In the genomic region with DNA sequence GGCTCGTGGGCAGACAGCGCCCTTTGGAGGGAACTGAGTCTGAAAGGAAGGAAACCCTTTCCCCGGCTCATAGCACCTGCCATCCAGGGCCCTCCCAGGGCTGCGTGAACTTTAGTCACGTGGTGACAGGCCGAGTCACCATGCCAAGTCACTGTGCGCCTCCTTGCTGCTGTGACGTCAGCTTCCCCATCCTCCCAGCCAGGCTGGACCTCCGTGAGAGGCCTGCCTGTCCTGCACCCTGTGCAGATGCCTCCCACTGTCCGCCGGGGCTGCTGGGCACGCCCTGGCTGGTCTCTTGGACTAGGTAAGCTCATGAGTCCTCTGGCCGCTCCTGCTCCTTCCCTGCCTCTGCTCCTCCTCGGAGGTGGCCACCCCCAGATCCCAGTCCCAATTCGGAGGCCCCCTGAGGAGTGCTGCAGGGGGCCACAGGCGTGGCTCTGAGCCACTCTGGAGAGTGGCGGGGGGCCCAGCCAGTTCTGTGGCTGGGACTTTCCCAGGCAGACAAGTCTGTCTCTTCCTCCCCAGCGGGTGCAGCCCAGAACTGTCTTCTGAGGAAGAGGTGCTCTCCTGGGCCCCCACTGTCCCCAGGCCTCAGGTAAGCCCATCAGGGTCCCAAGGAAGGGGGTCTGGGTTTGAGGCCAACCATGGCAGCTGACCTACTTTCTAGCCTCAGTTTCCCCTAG, we compare ENCODE assay signal across 8 cellular contexts. TPM values are rescaled to one million over a fixed set of nuclear protein-coding genes. Genes with fewer than 3 reads are reported as not detected.
DNase-seq lines count a peak whose midpoint lies in the region; TF ChIP-seq lines count a peak whose summit lies in the region.
"Not testable (repeated sequence)": the region's sequence is repeated elsewhere in the genome, so short reads cannot be mapped to it uniquely, and the experiment has no call there.

No MANE protein-coding gene starts in this region.

- peaks cover 22% of the 10 kb centered on the region for H3K4me1 ChIP-seq in mononuclear cell (ENCODE audit: insufficient read depth, low read length)

- peak; percentile 57 for TF ChIP-seq POLR2A in GM19099 (IDR thresholded peaks at IDR 0.05; ENCODE audit: extremely low read depth, insufficient read length, low read depth)

- H3K79me2 ChIP-seq in SU-DHL-6 (ENCODE audit: insufficient read depth, low read length), result not testable (repeated sequence)

- peak overlapping the region; percentile 38 for H3K4me2 ChIP-seq in SU-DHL-6 (ENCODE audit: low read depth, low read length, poor library complexity, severe bottlenecking)

- peak overlapping the region; percentile 44 for H3K4me3 ChIP-seq in HL-60 (replicated peaks; ENCODE audit: insufficient read depth, low read length)
- not testable (repeated sequence) for H3K4me3 ChIP-seq in SU-DHL-6 (ENCODE audit: insufficient read depth, low read length, poor library complexity, severe bottlenecking)
- peak overlapping the region; percentile 23 for H3K4me3 ChIP-seq in mononuclear cell (ENCODE audit: low read length)

- not testable (repeated sequence) for H3F3A ChIP-seq in SU-DHL-6 (ENCODE audit: insufficient read depth)

- in situ Hi-C loops in Caki2 (cut with HindIII; ENCODE audit: low pct_unique_long_range_greater_than_20kb, low sequenced_read_pairs), result not testable (repeated sequence)

- H3K27me3 ChIP-seq in HL-60 (ENCODE audit: insufficient read depth, poor library complexity, severe bottlenecking); SU-DHL-6 (ENCODE audit: low read length); mononuclear cell (ENCODE audit: insufficient read depth, low read length): not testable (repeated sequence)

- not testable (repeated sequence) for H3K9me3 ChIP-seq in SU-DHL-6 (ENCODE audit: insufficient read depth, low read length); mononuclear cell (ENCODE audit: low read depth, low read length)

- DNase-seq in Caki2 (ENCODE audit: low read depth), result peak; percentile 91
- DNase-seq in HL-60 (ENCODE audit: low read depth in 1 of 2, low spot score in 1 of 2), result peak; percentile 74 to 91
- DNase-seq in activated CD8-positive, alpha-beta memory T cell treated with anti-CD3 and anti-CD28 coated beads, Interleukin-2, amount 50 U/mL, for 4 hours, result peak; percentile 48
- DNase-seq in dermis blood vessel endothelial cell, result peak; percentile 49
- peak; percentile 26 to 51 (median 34) for DNase-seq in stimulated activated CD4-positive, alpha-beta T cell treated with anti-CD3 and anti-CD28 coated beads, TNF-alpha, amount 100 ng/mL, for 4 hours (ENCODE audit: low read depth in 3 of 3)

- H3K27ac ChIP-seq in HL-60 (replicated peaks), result peak overlapping the region; percentile 84
- H3K27ac ChIP-seq in SU-DHL-6 (ENCODE audit: low read depth, low read length), result not testable (repeated sequence)

- not testable (repeated sequence) for TF ChIP-seq CTCF in HL-60 (IDR thresholded peaks at IDR 0.05; ENCODE audit: insufficient read depth, low read length); SU-DHL-6 (IDR thresholded peaks at IDR 0.05; ENCODE audit: insufficient read depth, low read length, poor library complexity, severe bottlenecking)

- H4K20me1 ChIP-seq in SU-DHL-6 (ENCODE audit: low read depth, low read length), result not testable (repeated sequence)

- peak overlapping the region; percentile 14; the same call in 1 of the 2 replicates for H3K9ac ChIP-seq in SU-DHL-6 (ENCODE audit: low read length)

- not testable (repeated sequence) for H3K36me3 ChIP-seq in SU-DHL-6 (ENCODE audit: low read length)

- not testable (repeated sequence) for H3K9me2 ChIP-seq in SU-DHL-6 (replicated peaks; ENCODE audit: insufficient read depth, low read length)

- peak overlapping the region; percentile 90 for H2AFZ ChIP-seq in SU-DHL-6 (ENCODE audit: low read depth, low read length, severe bottlenecking)

RNA-seq across cellular contexts. Expression of a gene that starts 4.6 kb away (rescaled TPM):
- 396 and 486 TPM in 2 replicates for total RNA-seq in Caki2 (2014; rRNA removed; shearing (Covaris generic); ENCODE audit: low replicate concordance)
- total RNA-seq in dermis blood vessel endothelial cell, result 2.2 and 2.6 TPM in 2 replicates
- 8.8 TPM for total RNA-seq in mononuclear cell

RNA-seq across cellular contexts. Expression of a gene that starts 14.7 kb away (rescaled TPM):
- total RNA-seq in Caki2 (2014; rRNA removed; shearing (Covaris generic); ENCODE audit: low replicate concordance), result 10.0 and 19.3 TPM in 2 replicates
- total RNA-seq in dermis blood vessel endothelial cell (3.4 and 6.3 TPM in 2 replicates), mononuclear cell (0.63 TPM)

RNA-seq across cellular contexts. Expression of a gene that starts 51.8 kb away (rescaled TPM):
- total RNA-seq in Caki2 (2014; rRNA removed; shearing (Covaris generic); ENCODE audit: low replicate concordance), result 158 and 182 TPM in 2 replicates
- total RNA-seq in dermis blood vessel endothelial cell, result 196 and 284 TPM in 2 replicates
- 57.9 TPM for total RNA-seq in mononuclear cell

RNA-seq across cellular contexts. Expression of a gene that starts 52.6 kb away (rescaled TPM):
- 209 and 238 TPM in 2 replicates for total RNA-seq in Caki2 (2014; rRNA removed; shearing (Covaris generic); ENCODE audit: low replicate concordance)
- 284 and 311 TPM in 2 replicates for total RNA-seq in dermis blood vessel endothelial cell
- 88.6 TPM for total RNA-seq in mononuclear cell

Comparison
In these comparisons a context has a peak if more than half of its experiments do, and no peak if none do; other contexts are left out.
1. DNase-seq: peak in every context shown above with its lines; median percentile 91 in Caki2; 82 in HL-60; 49 in dermis blood vessel endothelial cell; 48 in activated CD8-positive, alpha-beta memory T cell treated with anti-CD3 and anti-CD28 coated beads, Interleukin-2, amount 50 U/mL, for 4 hours; 34 in stimulated activated CD4-positive, alpha-beta T cell treated with anti-CD3 and anti-CD28 coated beads, TNF-alpha, amount 100 ng/mL, for 4 hours.
2. RNA of a gene that starts 4.6 kb away (total RNA-seq): 396 to 486 TPM in Caki2; 8.8 TPM in mononuclear cell (single experiment) and 2.2 to 2.6 TPM in dermis blood vessel endothelial cell; every median in the first group is over 10 times any median in the second.